Comparison of ENCODE assay signal across 8 cellular contexts in genomic region chr12:26939953-26940352, GRCh38. TPM values are rescaled to one million over a fixed set of nuclear protein-coding genes. Genes with fewer than 3 reads are reported as not detected.
DNase-seq lines count a peak whose midpoint lies in the region; ATAC-seq and TF ChIP-seq lines count a peak whose summit lies in the region.

No MANE protein-coding gene starts in this region.

- in situ Hi-C loops in brain microvascular endothelial cell (cut with HindIII; ENCODE audit: low pct_ligation_motif_present, low sequenced_read_pairs): no loop called here
- in situ Hi-C loops in GM13977 (cut with MboI; ENCODE audit: low pct_unique_long_range_greater_than_20kb, low sequenced_read_pairs, unreplicated experiment): no loop called here

- peak overlapping the region; percentile 82 to 96 (median 89); a peak in 21 of 22 replicates for H3K4me2 ChIP-seq in BLaER1 treated with 17β-estradiol and CSF1 and Interleukin-3, amounts not matched to agents 10 nM and 100 nM

- H3K4me3 Mint-ChIP-seq in nephron progenitor cell: peak overlapping the region; percentile 95

- H3K4me1 ChIP-seq in BLaER1 treated with 17β-estradiol and CSF1 and Interleukin-3, amounts not matched to agents 10 nM and 100 nM: peaks cover 31 to 66% (median 51%) of the 10 kb centered on the region in 10 experiments

- peaks cover 0 to 19% (median 11%) of the 10 kb centered on the region in 11 experiments; a peak in 17 of 22 replicates for H3K9me3 ChIP-seq in BLaER1 treated with 17β-estradiol and CSF1 and Interleukin-3, amounts not matched to agents 10 nM and 100 nM (replicated peaks in 1 of 11)
- H3K9me3 ChIP-seq in KOPT-K1 (ENCODE audit: insufficient read depth, low read length, poor library complexity, severe bottlenecking): peaks cover 9% of the 10 kb centered on the region

- H3K4me3 ChIP-seq in BLaER1 treated with 17β-estradiol and CSF1 and Interleukin-3, amounts not matched to agents 10 nM and 100 nM: peak overlapping the region; percentile 93 to 98 (median 96)
- H3K4me3 ChIP-seq in brain microvascular endothelial cell (ENCODE audit: low read depth, low read length): peak overlapping the region; percentile 96

- peaks cover 35% of the 10 kb centered on the region for H3K36me3 Mint-ChIP-seq in nephron progenitor cell (ENCODE audit: low read depth)

- H4K20me1 ChIP-seq in BLaER1 treated with 17β-estradiol and CSF1 and Interleukin-3, amounts not matched to agents 10 nM and 100 nM: peaks cover 18 to 79% (median 49%) of the 10 kb centered on the region in 11 experiments; a peak in 19 of 22 replicates

- peaks cover 47% of the 10 kb centered on the region for H3K4me1 Mint-ChIP-seq in nephron progenitor cell

- H3K27me3 Mint-ChIP-seq in nephron progenitor cell (ENCODE audit: low read depth, poor library complexity): no peaks in the 10 kb centered on the region

- H3K36me3 ChIP-seq in BLaER1 treated with 17β-estradiol and CSF1 and Interleukin-3, amounts not matched to agents 10 nM and 100 nM: peaks cover 0 to 16% (median 5%) of the 10 kb centered on the region in 11 experiments; a peak in 11 of 22 replicates
- H3K36me3 ChIP-seq in KOPT-K1 (ENCODE audit: insufficient read depth, low read length) (peaks cover 8% of the 10 kb centered on the region; the same call in 1 of the 2 replicates), brain microvascular endothelial cell (replicated peaks) (peaks cover 3% of the 10 kb centered on the region)

- DNase-seq in brain microvascular endothelial cell (no peak), nephron progenitor cell (no peak), GM13977 (ENCODE audit: low spot score) (no peak), globus pallidus (ENCODE audit: low spot score) (no peak), mesenteric fat pad (ENCODE audit: low spot score) (no peak)

- H3K9me3 Mint-ChIP-seq in nephron progenitor cell: peaks cover 27% of the 10 kb centered on the region

- H3K9ac ChIP-seq in BLaER1 treated with 17β-estradiol and CSF1 and Interleukin-3, amounts not matched to agents 10 nM and 100 nM: peak overlapping the region; percentile 96 to 99 (median 97); a peak in 16 of 22 replicates

- TF ChIP-seq CTCF in brain microvascular endothelial cell (IDR thresholded peaks at IDR 0.05; ENCODE audit: low read depth, low read length, missing control alignments) (no peak), nephron progenitor cell (IDR thresholded peaks at IDR 0.05) (no peak), GM13977 (IDR thresholded peaks at IDR 0.05; ENCODE audit: extremely low read depth, insufficient read depth, missing control alignments) (no peak)

- H3K27ac ChIP-seq in BLaER1 treated with 17β-estradiol and CSF1 and Interleukin-3, amounts not matched to agents 10 nM and 100 nM: peak overlapping the region in 1 of 11 experiments; percentile 96; a peak in 1 of 22 replicates
- H3K27ac ChIP-seq in KOPT-K1 (ENCODE audit: low read depth, low read length, poor library complexity, severe bottlenecking) (peak overlapping the region; percentile 87), brain microvascular endothelial cell (no peak overlapping the region)

- H3K27ac Mint-ChIP-seq in nephron progenitor cell: no peak overlapping the region

- H3K27me3 ChIP-seq in BLaER1 treated with 17β-estradiol and CSF1 and Interleukin-3, amounts not matched to agents 10 nM and 100 nM: no peaks in the 10 kb centered on the region
- no peaks in the 10 kb centered on the region for H3K27me3 ChIP-seq in brain microvascular endothelial cell (replicated peaks)

- no peak for ATAC-seq in GM18858 (IDR thresholded peaks at IDR 0.05; ENCODE audit: unreplicated experiment)

RNA-seq across cellular contexts. Expression of gene FGFR1OP2, which starts 1.7 kb away (rescaled TPM):
- total RNA-seq in mesenteric fat pad: 40.0 TPM

RNA-seq across cellular contexts. Expression of gene INTS13, which starts 2.2 kb away (rescaled TPM):
- total RNA-seq in mesenteric fat pad: 21.8 TPM
